ENCODE assay signal across 15 cellular contexts in genomic region chr5:107604990-107605389, GRCh38.
DNase-seq lines count a peak whose midpoint lies in the region; ATAC-seq and TF ChIP-seq lines count a peak whose summit lies in the region.
"Had no signal": no experiment of that assay in that cellular context is flagged by ENCODE, and none has a peak within 500 bp of the region (broad histone marks: within the 10 kb centered on the region; RNA-seq: fewer than 3 reads in every experiment).

No MANE protein-coding gene starts in this region.

- ATAC-seq in HG03342 (IDR thresholded peaks at IDR 0.05; ENCODE audit: unreplicated experiment): no peak
- ATAC-seq: left cardiac atrium, sciatic nerve had no signal

- H3K27me3 ChIP-seq in BLaER1 (no peaks in the 10 kb centered on the region), adrenal gland (no peaks in the 10 kb centered on the region)
- H3K27me3 ChIP-seq: brain microvascular endothelial cell had no signal

- TF ChIP-seq CTCF in fibroblast of mammary gland (conservative IDR thresholded peaks at IDR 0.05; ENCODE audit: control insufficient read depth, insufficient read depth, low read depth, low read length): no peak
- TF ChIP-seq CTCF in adrenal gland (IDR thresholded peaks at IDR 0.05): no peak

- no peaks in the 10 kb centered on the region for H3K9me3 ChIP-seq in BLaER1
- H3K9me3 ChIP-seq in adrenal gland (replicated peaks in 1 of 3): no peaks in the 10 kb centered on the region

- no peak overlapping the region for H3K27ac ChIP-seq in BLaER1
- no peak overlapping the region for H3K27ac ChIP-seq in adrenal gland
- H3K27ac ChIP-seq: brain microvascular endothelial cell had no signal

- no peak for TF ChIP-seq POLR2A in adrenal gland (IDR thresholded peaks at IDR 0.05)

- DNase-seq in HCEC 1CT: peak; percentile 11
- DNase-seq in NCI-H69 (lab: John Stamatoyannopoulos, UW): peak; percentile 47
- DNase-seq in fibroblast of mammary gland (ENCODE audit: low read depth): peak; percentile 25
- DNase-seq in C1 segment of cervical spinal cord (lab: John Stamatoyannopoulos, UW): no peak
- DNase-seq in adrenal gland: no peak
- no peak for DNase-seq in HK-2 (ENCODE audit: unreplicated experiment)
- DNase-seq: activated CD4-positive, alpha-beta T cell treated with anti-CD3 and anti-CD28 coated beads, Interleukin-2, amount 50 U/mL, for 4 hours; activated effector memory CD4-positive, alpha-beta T cell treated with anti-CD3 and anti-CD28 coated beads, Interleukin-2, amount 50 U/mL, for 16 hours; AML-193; brain microvascular endothelial cell; effector CD4-positive, alpha-beta T cell; left cardiac atrium had no signal

- H3K4me3 ChIP-seq in BLaER1 (no peak overlapping the region), fibroblast of mammary gland (ENCODE audit: control insufficient read depth, low read depth, low read length) (no peak overlapping the region), adrenal gland (no peak overlapping the region)

- intact Hi-C loops in adrenal gland (cut with DNase I): no loop called here

- peaks cover 31% of the 10 kb centered on the region for H3K4me1 ChIP-seq in BLaER1
- H3K4me1 ChIP-seq in adrenal gland (replicated peaks in 1 of 2): no peaks in the 10 kb centered on the region

- H3K9ac ChIP-seq in BLaER1: no peak overlapping the region

- H3K36me3 ChIP-seq in BLaER1: no peaks in the 10 kb centered on the region
- H3K36me3 ChIP-seq in adrenal gland (replicated peaks in 1 of 2): no peaks in the 10 kb centered on the region
- H3K36me3 ChIP-seq: brain microvascular endothelial cell had no signal

- H3K4me2 ChIP-seq in BLaER1: peak overlapping the region; percentile 63

- WGBS in adrenal gland, 4 donors: 71 to 85% (median 78%) methylated on average over 3 of the region's 3 CpGs

- no peaks in the 10 kb centered on the region for H4K20me1 ChIP-seq in BLaER1

Comparison
In these comparisons a context has a peak if more than half of its experiments do, and no peak if none do; other contexts are left out.
1. DNase-seq: peak in HCEC 1CT (single experiment), NCI-H69 (single experiment) and fibroblast of mammary gland (single experiment); none in C1 segment of cervical spinal cord (0 of 14), adrenal gland (0 of 7) and HK-2 (single experiment).